1 cellular context compared by ENCODE assay signal in the genomic region with DNA sequence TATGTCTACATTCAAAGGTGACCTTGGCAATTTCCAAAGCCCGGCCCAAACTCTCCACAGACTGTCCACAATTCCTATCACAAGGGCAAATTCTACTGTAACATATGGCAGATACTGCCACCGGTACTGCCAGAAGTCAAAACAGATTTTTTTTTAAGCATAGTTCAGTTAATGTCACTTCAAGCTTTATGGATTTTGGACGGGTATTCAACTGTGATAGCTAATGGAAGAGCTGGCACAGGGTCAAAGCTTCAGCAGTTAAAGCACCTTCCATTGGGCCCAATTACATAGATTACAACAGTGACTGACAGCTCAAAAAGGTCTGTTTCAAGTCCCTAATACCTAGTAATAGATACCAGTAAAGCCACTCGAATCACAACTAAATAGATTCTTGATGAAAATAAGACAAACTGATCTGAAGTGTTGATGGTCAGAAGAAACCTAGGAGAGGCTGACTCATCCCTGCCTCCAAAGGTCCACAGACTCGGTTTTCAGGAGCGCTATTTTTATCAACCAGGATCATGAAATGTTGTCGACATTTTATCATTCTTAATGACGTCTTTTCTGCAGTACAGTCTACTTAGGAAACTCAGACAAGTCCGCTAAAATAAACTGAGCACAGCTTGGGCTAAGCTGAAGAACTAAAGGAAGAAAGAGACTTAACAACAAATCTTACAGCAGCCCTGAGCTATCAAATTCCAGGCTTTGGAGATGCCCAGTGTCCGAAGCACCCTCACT.
TF ChIP-seq lines count a peak whose summit lies in the region.

No MANE protein-coding gene starts in this region.

TF ChIP-seq in SK-N-SH, 30 proteins besides CTCF, POLR2A, EP300 and RAD21 (continued from another document):
- TF ChIP-seq, protein P1, sequence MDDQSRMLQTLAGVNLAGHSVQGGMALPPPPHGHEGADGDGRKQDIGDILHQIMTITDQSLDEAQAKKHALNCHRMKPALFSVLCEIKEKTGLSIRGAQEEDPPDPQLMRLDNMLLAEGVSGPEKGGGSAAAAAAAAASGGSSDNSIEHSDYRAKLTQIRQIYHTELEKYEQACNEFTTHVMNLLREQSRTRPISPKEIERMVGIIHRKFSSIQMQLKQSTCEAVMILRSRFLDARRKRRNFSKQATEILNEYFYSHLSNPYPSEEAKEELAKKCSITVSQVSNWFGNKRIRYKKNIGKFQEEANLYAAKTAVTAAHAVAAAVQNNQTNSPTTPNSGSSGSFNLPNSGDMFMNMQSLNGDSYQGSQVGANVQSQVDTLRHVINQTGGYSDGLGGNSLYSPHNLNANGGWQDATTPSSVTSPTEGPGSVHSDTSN (IDR thresholded peaks at IDR 0.05): peak; percentile 56
- peak; percentile 18; the same call in 1 of the 2 replicates for TF ChIP-seq MXI1 (IDR thresholded peaks at IDR 0.05; ENCODE audit: low read depth, low read length)
- peak; percentile 11; the same call in 1 of the 2 replicates for TF ChIP-seq RXRA (IDR thresholded peaks at IDR 0.05; ENCODE audit: borderline replicate concordance, low read depth)
- TF ChIP-seq GATA2 (CRISPR knock-in tag; IDR thresholded peaks at IDR 0.05): peak; percentile 75
- TF ChIP-seq FOXJ3 (CRISPR knock-in tag; IDR thresholded peaks at IDR 0.05): peak; percentile 20; the same call in 1 of the 2 replicates
- TF ChIP-seq, protein P2, sequence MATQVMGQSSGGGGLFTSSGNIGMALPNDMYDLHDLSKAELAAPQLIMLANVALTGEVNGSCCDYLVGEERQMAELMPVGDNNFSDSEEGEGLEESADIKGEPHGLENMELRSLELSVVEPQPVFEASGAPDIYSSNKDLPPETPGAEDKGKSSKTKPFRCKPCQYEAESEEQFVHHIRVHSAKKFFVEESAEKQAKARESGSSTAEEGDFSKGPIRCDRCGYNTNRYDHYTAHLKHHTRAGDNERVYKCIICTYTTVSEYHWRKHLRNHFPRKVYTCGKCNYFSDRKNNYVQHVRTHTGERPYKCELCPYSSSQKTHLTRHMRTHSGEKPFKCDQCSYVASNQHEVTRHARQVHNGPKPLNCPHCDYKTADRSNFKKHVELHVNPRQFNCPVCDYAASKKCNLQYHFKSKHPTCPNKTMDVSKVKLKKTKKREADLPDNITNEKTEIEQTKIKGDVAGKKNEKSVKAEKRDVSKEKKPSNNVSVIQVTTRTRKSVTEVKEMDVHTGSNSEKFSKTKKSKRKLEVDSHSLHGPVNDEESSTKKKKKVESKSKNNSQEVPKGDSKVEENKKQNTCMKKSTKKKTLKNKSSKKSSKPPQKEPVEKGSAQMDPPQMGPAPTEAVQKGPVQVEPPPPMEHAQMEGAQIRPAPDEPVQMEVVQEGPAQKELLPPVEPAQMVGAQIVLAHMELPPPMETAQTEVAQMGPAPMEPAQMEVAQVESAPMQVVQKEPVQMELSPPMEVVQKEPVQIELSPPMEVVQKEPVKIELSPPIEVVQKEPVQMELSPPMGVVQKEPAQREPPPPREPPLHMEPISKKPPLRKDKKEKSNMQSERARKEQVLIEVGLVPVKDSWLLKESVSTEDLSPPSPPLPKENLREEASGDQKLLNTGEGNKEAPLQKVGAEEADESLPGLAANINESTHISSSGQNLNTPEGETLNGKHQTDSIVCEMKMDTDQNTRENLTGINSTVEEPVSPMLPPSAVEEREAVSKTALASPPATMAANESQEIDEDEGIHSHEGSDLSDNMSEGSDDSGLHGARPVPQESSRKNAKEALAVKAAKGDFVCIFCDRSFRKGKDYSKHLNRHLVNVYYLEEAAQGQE (IDR thresholded peaks at IDR 0.05; ENCODE audit: low read depth, low read length): 0 out of 2 replicates have a peak, but pooled peaks have one; percentile 25
- TF ChIP-seq POLR2AphosphoS5 (IDR thresholded peaks at IDR 0.05; ENCODE audit: low read depth, low read length): peak; percentile 36
- TF ChIP-seq TEAD4 (IDR thresholded peaks at IDR 0.05; ENCODE audit: borderline replicate concordance, insufficient read depth): no peak
- peak; percentile 77 for TF ChIP-seq MEF2A (IDR thresholded peaks at IDR 0.05; ENCODE audit: borderline replicate concordance, low read depth)
